8 cellular contexts compared by ENCODE assay signal in the genomic region with DNA sequence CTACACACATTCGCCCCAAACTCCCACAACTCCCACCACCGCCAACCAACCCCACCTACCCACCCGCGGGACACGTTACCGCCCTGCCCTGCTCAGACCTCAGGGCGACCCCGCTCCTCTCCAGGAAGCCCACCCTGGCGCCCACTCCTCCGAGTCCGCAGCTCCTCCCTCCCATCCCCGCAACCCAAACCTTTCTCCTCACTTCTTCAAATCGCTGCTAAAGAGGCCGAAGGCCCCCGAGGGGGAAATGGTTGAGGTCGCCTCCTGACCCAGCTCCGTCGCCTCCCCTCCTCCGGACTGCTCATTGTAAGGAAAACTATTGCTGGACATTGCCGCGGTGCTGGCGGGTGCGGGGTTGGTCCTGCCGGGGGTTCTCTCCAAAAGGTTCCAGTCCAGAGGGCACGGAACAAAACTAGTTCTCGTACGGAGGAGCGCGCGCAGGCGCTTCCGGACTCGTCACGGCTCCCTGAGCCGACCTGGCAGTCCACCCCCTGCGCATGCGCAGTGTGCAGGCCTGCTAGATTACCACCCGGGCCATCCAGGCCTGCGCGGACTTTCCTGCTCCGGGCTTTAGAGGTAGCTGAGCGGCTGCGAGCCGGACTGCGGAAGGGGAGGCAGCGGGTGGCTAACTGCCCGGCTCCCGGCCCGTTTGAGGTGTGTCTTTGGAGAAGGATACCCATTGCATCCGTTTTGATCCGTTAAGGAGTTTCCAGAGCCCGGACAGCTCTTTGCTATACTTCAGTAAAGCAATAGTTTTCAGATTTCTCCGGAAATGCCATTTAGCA. TPM values are rescaled to one million over a fixed set of nuclear protein-coding genes. Genes with fewer than 3 reads are reported as not detected.
DNase-seq lines count a peak whose midpoint lies in the region; ATAC-seq and TF ChIP-seq lines count a peak whose summit lies in the region.

Gene AP3B1, minus strand, starts transcription at position 449 of the 785 bp plus-strand sequence. Its CDS starts 119 bp downstream, at position 330.

- H3K9ac ChIP-seq in KMS-11 (peak within 1 kb of the TSS; percentile 85), mucosa of stomach (ENCODE audit: low read length) (peak within 1 kb of the TSS; percentile 100)

- peak; percentile 86 for ATAC-seq in GM21737 (IDR thresholded peaks at IDR 0.05; ENCODE audit: unreplicated experiment)

- peaks cover 13% of the 10 kb centered on the region for H3K4me1 ChIP-seq in KMS-11 (ENCODE audit: low read depth, poor library complexity, severe bottlenecking)
- peaks cover 0 to 12% (median 0%) of the 10 kb centered on the region in 4 donors for H3K4me1 ChIP-seq in Peyer's patch
- no peaks in the 10 kb centered on the region for H3K4me1 ChIP-seq in esophagus (ENCODE audit: control insufficient read depth in 2 of 2, insufficient read depth in 2 of 2, low read length in 1 of 2)
- peaks cover 9% of the 10 kb centered on the region for H3K4me1 ChIP-seq in mucosa of stomach (ENCODE audit: control insufficient read depth, insufficient read depth, low read length)

- WGBS in esophagus, 2 donors, result 0 to 1% methylated on average over 48 to 53 of the region's 53 CpGs

- DNase-seq in DMS53 treated with DMSO at 0.1 percent for 48 hours (lab: John Stamatoyannopoulos, UW; ENCODE audit: unreplicated experiment) (peak; percentile 99), Peyer's patch (peak; percentile 97 to 99 (median 99))
- DNase-seq in activated T-cell treated with anti-CD3 and anti-CD28 coated beads, Interleukin-2, amount 50 U/mL, for 48 hours, result peak; percentile 96 to 98
- DNase-seq in stimulated activated CD8-positive, alpha-beta memory T cell treated with anti-CD3 and anti-CD28 coated beads, Interleukin-7, amount 100 ng/mL, for 1 hour (ENCODE audit: low read depth in 2 of 2), result peak; percentile 94

- peak within 1 kb of the TSS; percentile 99 for H2AFZ ChIP-seq in KMS-11 (ENCODE audit: low read depth)

- H3K27ac ChIP-seq in KMS-11, result peak within 1 kb of the TSS; percentile 67
- H3K27ac ChIP-seq in Peyer's patch, result peak within 1 kb of the TSS; percentile 81 to 90 (median 82)
- peak within 1 kb of the TSS; percentile 89 to 92 for H3K27ac ChIP-seq in esophagus (ENCODE audit: low read depth in 2 of 2, low read length in 1 of 2)

- H3K79me2 ChIP-seq in KMS-11 (ENCODE audit: insufficient read depth, low read depth), result peaks cover 24% of the 10 kb centered on the region

- H3K4me2 ChIP-seq in KMS-11, result peak within 1 kb of the TSS; percentile 96

- peak; percentile 92 to 93 for TF ChIP-seq POLR2A in Peyer's patch (IDR thresholded peaks at IDR 0.05)

- H3K36me3 ChIP-seq in KMS-11 (ENCODE audit: insufficient read depth) (no peaks in the 10 kb centered on the region), Peyer's patch (no peaks in the 10 kb centered on the region), esophagus (ENCODE audit: control insufficient read depth in 2 of 2, insufficient read depth in 2 of 2, low read length in 1 of 2) (no peaks in the 10 kb centered on the region), mucosa of stomach (ENCODE audit: control insufficient read depth, insufficient read depth, low read length) (no peaks in the 10 kb centered on the region)

- H3K4me3 ChIP-seq in KMS-11 (IDR thresholded peaks at IDR 0.05; ENCODE audit: insufficient read depth, low read depth, low read length) (peak within 1 kb of the TSS; percentile 31), Peyer's patch (peak within 1 kb of the TSS; percentile 74 to 90 (median 84)), esophagus (ENCODE audit: low read depth in 1 of 2, low read length in 2 of 2) (peak within 1 kb of the TSS; percentile 91 to 93), mucosa of stomach (ENCODE audit: low read length) (peak within 1 kb of the TSS; percentile 99)

- no peak for TF ChIP-seq CTCF in KMS-11 (conservative IDR thresholded peaks at IDR 0.05; ENCODE audit: low read depth, low read length)
- peak in 1 of 6 experiments; percentile 30 for TF ChIP-seq CTCF in Peyer's patch (IDR thresholded peaks at IDR 0.05)

- H3K9me3 ChIP-seq in Peyer's patch, result no peaks in the 10 kb centered on the region
- H3K9me3 ChIP-seq in esophagus (ENCODE audit: control insufficient read depth in 2 of 2, insufficient read depth in 1 of 2, low read depth in 1 of 2, low read length in 1 of 2), result no peaks in the 10 kb centered on the region
- H3K9me3 ChIP-seq in mucosa of stomach (ENCODE audit: control insufficient read depth, low read length), result no peaks in the 10 kb centered on the region

- no peaks in the 10 kb centered on the region for H3K27me3 ChIP-seq in KMS-11 (ENCODE audit: insufficient read depth, low read depth)
- H3K27me3 ChIP-seq in Peyer's patch, result no peaks in the 10 kb centered on the region
- no peaks in the 10 kb centered on the region for H3K27me3 ChIP-seq in esophagus (ENCODE audit: control insufficient read depth in 1 of 2, insufficient read depth in 2 of 2, low read length in 2 of 2)
- no peaks in the 10 kb centered on the region for H3K27me3 ChIP-seq in mucosa of stomach (ENCODE audit: control insufficient read depth, insufficient read depth, low read length)

- H4K20me1 ChIP-seq in KMS-11 (ENCODE audit: insufficient read depth), result no peaks in the 10 kb centered on the region

RNA-seq across cellular contexts. Expression of gene AP3B1, which starts in this region (rescaled TPM):
- 10 to 100 TPM; 52.6 to 74.3 (median 58.9) TPM for total RNA-seq in Peyer's patch
- polyA plus RNA-seq in esophagus, result 10 to 100 TPM; 26.1 to 39.1 TPM

Comparison
In these comparisons a context has a peak if more than half of its experiments do, and no peak if none do; other contexts are left out.
1. Peak in every context shown above with its lines: DNase-seq, ATAC-seq, H3K4me3 ChIP-seq and H3K27ac ChIP-seq.
2. H3K4me3 ChIP-seq: peak in every context shown above with its lines; median percentile 99 in mucosa of stomach; 92 in esophagus; 84 in Peyer's patch; 31 in KMS-11.